In genomic region chr22:37196539-37197450, GRCh38 we compare ENCODE assay signal across 1 cellular context.
TF ChIP-seq lines count a peak whose summit lies in the region.

No MANE protein-coding gene starts in this region.

TF ChIP-seq in HepG2, 621 proteins besides CTCF, POLR2A, EP300 and RAD21 (continued from another document and continues in another):
- TF ChIP-seq TAF15 (IDR thresholded peaks at IDR 0.05; ENCODE audit: low read depth, low read length, poor library complexity, severe bottlenecking), result no peak
- no peak for TF ChIP-seq ZNF510 (CRISPR knock-in tag; IDR thresholded peaks at IDR 0.05; ENCODE audit: low read depth)
- no peak; the same call in 1 of the 2 replicates for TF ChIP-seq GATAD1 (CRISPR knock-in tag; IDR thresholded peaks at IDR 0.05)
- no peak for TF ChIP-seq KLF13 (CRISPR knock-in tag; IDR thresholded peaks at IDR 0.05)
- TF ChIP-seq ZNF24 (IDR thresholded peaks at IDR 0.05), result no peak
- TF ChIP-seq ZNF253 (CRISPR knock-in tag; IDR thresholded peaks at IDR 0.05; ENCODE audit: borderline replicate concordance), result no peak
- TF ChIP-seq ZNF780A (CRISPR knock-in tag; IDR thresholded peaks at IDR 0.05), result no peak
- TF ChIP-seq ZNF234 (CRISPR knock-in tag; conservative IDR thresholded peaks at IDR 0.05), result no peak
- TF ChIP-seq SAP130 (CRISPR knock-in tag; IDR thresholded peaks at IDR 0.05; ENCODE audit: low read depth), result peak; percentile 65
- TF ChIP-seq U2AF1 (optimal IDR thresholded peaks at IDR 0.05; ENCODE audit: low read depth, low read length), result no peak
- TF ChIP-seq ZNF710 (CRISPR knock-in tag; IDR thresholded peaks at IDR 0.05; ENCODE audit: borderline replicate concordance), result no peak; the same call in 1 of the 2 replicates
- TF ChIP-seq GMEB1 (CRISPR knock-in tag; IDR thresholded peaks at IDR 0.05; ENCODE audit: borderline replicate concordance), result 0 out of 2 replicates have a peak, but pooled peaks have one; percentile 21
- TF ChIP-seq PHF5A (CRISPR knock-in tag; IDR thresholded peaks at IDR 0.05; ENCODE audit: low read depth, unreplicated experiment), result no peak
- 0 out of 2 replicates have a peak, but pooled peaks have one; percentile 51 for TF ChIP-seq ZGPAT (CRISPR knock-in tag; IDR thresholded peaks at IDR 0.05)
- 0 out of 2 replicates have a peak, but pooled peaks have one; percentile 37 for TF ChIP-seq TRIM24 (CRISPR knock-in tag; IDR thresholded peaks at IDR 0.05)
- TF ChIP-seq ZFP36L2 (CRISPR knock-in tag; IDR thresholded peaks at IDR 0.05), result no peak
- peak; percentile 68; the same call in 1 of the 2 replicates for TF ChIP-seq ZFX (CRISPR knock-in tag; IDR thresholded peaks at IDR 0.05; ENCODE audit: low read depth)
- no peak for TF ChIP-seq BORCS8-MEF2B (CRISPR knock-in tag; IDR thresholded peaks at IDR 0.05)
- TF ChIP-seq ZNF350 (CRISPR knock-in tag; IDR thresholded peaks at IDR 0.05; ENCODE audit: borderline replicate concordance, low read depth), result no peak
- no peak for TF ChIP-seq BRCA1 (CRISPR knock-in tag; IDR thresholded peaks at IDR 0.05)
- peak; percentile 68; the same call in 1 of the 2 replicates for TF ChIP-seq REPIN1 (CRISPR knock-in tag; IDR thresholded peaks at IDR 0.05; ENCODE audit: borderline replicate concordance, low read depth)
- no peak for TF ChIP-seq BRD4 (CRISPR knock-in tag; IDR thresholded peaks at IDR 0.05)
- TF ChIP-seq ZNF598 (CRISPR knock-in tag; IDR thresholded peaks at IDR 0.05; ENCODE audit: borderline replicate concordance), result no peak
- TF ChIP-seq NFE2 (CRISPR knock-in tag; IDR thresholded peaks at IDR 0.05), result no peak
- TF ChIP-seq XRCC5 (optimal IDR thresholded peaks at IDR 0.05; ENCODE audit: low read length), result no peak
- peak; percentile 33; the same call in 1 of the 2 replicates for TF ChIP-seq CHD4 (IDR thresholded peaks at IDR 0.05; ENCODE audit: borderline replicate concordance, low read length)
- no peak for TF ChIP-seq MLXIP (CRISPR knock-in tag; IDR thresholded peaks at IDR 0.05; ENCODE audit: borderline replicate concordance)
- no peak for TF ChIP-seq MAFF (IDR thresholded peaks at IDR 0.05; ENCODE audit: low read depth, low read length)
- TF ChIP-seq U2AF2 (IDR thresholded peaks at IDR 0.05; ENCODE audit: low read depth, low read length), result no peak
- 0 out of 2 replicates have a peak, but pooled peaks have one; percentile 16 for TF ChIP-seq MIXL1 (CRISPR knock-in tag; IDR thresholded peaks at IDR 0.05)
- no peak for TF ChIP-seq PLRG1 (conservative IDR thresholded peaks at IDR 0.05)
- TF ChIP-seq ZNF512B (CRISPR knock-in tag; IDR thresholded peaks at IDR 0.05; ENCODE audit: borderline replicate concordance), result no peak
- no peak for TF ChIP-seq ZNF577 (CRISPR knock-in tag; IDR thresholded peaks at IDR 0.05; ENCODE audit: borderline replicate concordance, low read depth)
- TF ChIP-seq EHMT2 (IDR thresholded peaks at IDR 0.05; ENCODE audit: borderline replicate concordance, low read depth, low read length), result no peak; the same call in 1 of the 2 replicates
- no peak for TF ChIP-seq ZNF639 (CRISPR knock-in tag; conservative IDR thresholded peaks at IDR 0.05)
- no peak for TF ChIP-seq MIER3 (CRISPR knock-in tag; IDR thresholded peaks at IDR 0.05; ENCODE audit: borderline replicate concordance)
- TF ChIP-seq ATF7 (IDR thresholded peaks at IDR 0.05), result no peak
- 0 out of 2 replicates have a peak, but pooled peaks have one; percentile 56 for TF ChIP-seq ATF7 (CRISPR knock-in tag; IDR thresholded peaks at IDR 0.05)
- TF ChIP-seq ATF1 (CRISPR knock-in tag; IDR thresholded peaks at IDR 0.05), result 0 out of 2 replicates have a peak, but pooled peaks have one; percentile 24
- peak; percentile 76 for TF ChIP-seq TARDBP (CRISPR knock-in tag; IDR thresholded peaks at IDR 0.05)
- TF ChIP-seq NFE2L1 (CRISPR knock-in tag; IDR thresholded peaks at IDR 0.05; ENCODE audit: borderline replicate concordance), result no peak
- TF ChIP-seq ZNF614 (CRISPR knock-in tag; IDR thresholded peaks at IDR 0.05; ENCODE audit: borderline replicate concordance), result no peak
- TF ChIP-seq ZBTB10 (CRISPR knock-in tag; IDR thresholded peaks at IDR 0.05; ENCODE audit: borderline replicate concordance), result peak; percentile 98
- peak; percentile 50; the same call in 1 of the 2 replicates for TF ChIP-seq SP4 (CRISPR knock-in tag; IDR thresholded peaks at IDR 0.05)
- TF ChIP-seq ZNF205 (CRISPR knock-in tag; IDR thresholded peaks at IDR 0.05), result no peak
- no peak for TF ChIP-seq HHEX (CRISPR knock-in tag; IDR thresholded peaks at IDR 0.05)
- no peak for TF ChIP-seq HMGA1 (CRISPR knock-in tag; conservative IDR thresholded peaks at IDR 0.05)
- no peak for TF ChIP-seq ZNF672 (CRISPR knock-in tag; IDR thresholded peaks at IDR 0.05)
- TF ChIP-seq ZNF501 (CRISPR knock-in tag; IDR thresholded peaks at IDR 0.05), result peak; percentile 59; the same call in 1 of the 2 replicates
- TF ChIP-seq DR1 (CRISPR knock-in tag; IDR thresholded peaks at IDR 0.05), result 0 out of 2 replicates have a peak, but pooled peaks have one; percentile 5
- no peak for TF ChIP-seq KLF11 (CRISPR knock-in tag; IDR thresholded peaks at IDR 0.05)
- no peak for TF ChIP-seq CBFB (CRISPR knock-in tag; IDR thresholded peaks at IDR 0.05)
- no peak for TF ChIP-seq GTF3A (CRISPR knock-in tag; conservative IDR thresholded peaks at IDR 0.05)
